Comparison of ENCODE assay signal across 8 cellular contexts in the genomic region with DNA sequence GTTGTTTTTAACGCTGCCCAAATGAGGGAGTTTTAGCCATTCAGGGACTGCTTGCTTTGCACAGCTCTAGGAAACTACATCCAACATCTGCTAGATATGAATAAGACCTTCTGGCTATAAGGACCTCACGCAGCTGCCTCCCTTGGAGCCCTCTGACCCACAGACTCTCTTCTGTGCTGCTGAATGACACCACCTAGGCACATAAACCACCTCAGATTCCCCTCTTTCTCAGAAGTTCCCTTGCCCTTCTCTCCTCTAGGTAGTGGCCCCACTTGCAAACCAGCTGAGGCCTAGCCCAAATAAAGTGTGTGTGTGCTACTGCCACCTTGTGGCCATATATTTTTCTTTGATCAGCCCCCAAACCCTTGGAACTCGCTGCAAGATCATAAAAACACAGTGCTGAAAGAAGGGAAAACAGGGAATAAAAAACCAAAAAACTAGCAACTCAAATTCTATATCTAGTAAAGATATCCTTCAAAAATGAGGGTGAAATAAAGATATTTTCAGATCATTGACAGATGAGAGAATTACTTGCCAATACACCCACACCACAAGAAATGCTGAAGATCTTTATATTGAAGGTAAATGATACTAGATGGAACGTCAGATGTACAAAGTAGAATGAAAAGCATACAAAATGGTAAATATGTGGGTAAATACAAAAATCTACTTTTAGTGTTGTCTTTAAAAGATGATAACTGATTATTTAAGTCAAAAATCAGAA.
DNase-seq lines count a peak whose midpoint lies in the region; ATAC-seq lines count a peak whose summit lies in the region.

No MANE protein-coding gene starts in this region.

- no peak overlapping the region for H3K27ac ChIP-seq in CD4-positive, alpha-beta memory T cell (ENCODE audit: low read depth, low read length)

- no peaks in the 10 kb centered on the region for H3K4me1 Mint-ChIP-seq in CD4-positive, alpha-beta memory T cell
- H3K4me1 Mint-ChIP-seq in activated T-cell treated with anti-CD3 and anti-CD28 coated beads, Interleukin-2, amount 50 U/mL, for 24 hours (ENCODE audit: low read depth): no peaks in the 10 kb centered on the region

- H3K9me3 Mint-ChIP-seq in CD4-positive, alpha-beta memory T cell: no peaks in the 10 kb centered on the region
- no peaks in the 10 kb centered on the region for H3K9me3 Mint-ChIP-seq in activated T-cell treated with anti-CD3 and anti-CD28 coated beads, Interleukin-2, amount 50 U/mL, for 24 hours

- no peak overlapping the region for H3K4me3 Mint-ChIP-seq in CD4-positive, alpha-beta memory T cell
- H3K4me3 Mint-ChIP-seq in activated T-cell treated with anti-CD3 and anti-CD28 coated beads, Interleukin-2, amount 50 U/mL, for 24 hours: no peak overlapping the region

- H3K4me1 ChIP-seq in CD4-positive, alpha-beta memory T cell (ENCODE audit: insufficient read depth, low read length): no peaks in the 10 kb centered on the region
- H3K4me1 ChIP-seq in NT2/D1 (ENCODE audit: insufficient read depth, insufficient read length): no peaks in the 10 kb centered on the region

- CTCF ChIA-PET in CD4-positive, alpha-beta memory T cell (lab: Charles Lee; ENCODE audit: partially characterized antibody): interaction anchor here (0.6 to 3.7 kb wide), 12 partner anchors 9 to 1701 kb away, joined by 3 to 21 read pairs (median 4); no protein-coding TSS in a partner anchor

- POLR2A ChIA-PET in CD4-positive, alpha-beta memory T cell (lab: Charles Lee; ENCODE audit: partially characterized antibody): no interaction called here

- peak; percentile 80 for ATAC-seq in GM18873 (IDR thresholded peaks at IDR 0.05; ENCODE audit: low FRiP score, unreplicated experiment)
- ATAC-seq in HG03045 (IDR thresholded peaks at IDR 0.05; ENCODE audit: unreplicated experiment): peak; percentile 79
- ATAC-seq in Right ventricle myocardium superior (ENCODE audit: poor library complexity): peak; percentile 69

- no peaks in the 10 kb centered on the region for H3K36me3 ChIP-seq in CD4-positive, alpha-beta memory T cell (ENCODE audit: insufficient read depth, low read length)
- H3K36me3 ChIP-seq in NT2/D1 (ENCODE audit: insufficient read depth, insufficient read length, low read length): no peaks in the 10 kb centered on the region

- no peak overlapping the region for H3K9ac ChIP-seq in NT2/D1 (ENCODE audit: insufficient read length, low read depth)

- H3K27me3 Mint-ChIP-seq in CD4-positive, alpha-beta memory T cell: no peaks in the 10 kb centered on the region
- H3K27me3 Mint-ChIP-seq in activated T-cell treated with anti-CD3 and anti-CD28 coated beads, Interleukin-2, amount 50 U/mL, for 24 hours: no peaks in the 10 kb centered on the region

- H3K36me3 Mint-ChIP-seq in CD4-positive, alpha-beta memory T cell: no peaks in the 10 kb centered on the region
- no peaks in the 10 kb centered on the region for H3K36me3 Mint-ChIP-seq in activated T-cell treated with anti-CD3 and anti-CD28 coated beads, Interleukin-2, amount 50 U/mL, for 24 hours (ENCODE audit: low read depth)

- intact Hi-C loops in CD4-positive, alpha-beta memory T cell (cut with micrococcal nuclease): loop anchor here (1.0 to 10.0 kb wide), 3 partner anchors 1032 to 1248 kb away; no protein-coding TSS in a partner anchor
- intact Hi-C loops in Right ventricle myocardium superior (cut with DNase I): no loop called here

- DNase-seq in CD4-positive, alpha-beta memory T cell: peak; percentile 35 to 42 (median 39)
- DNase-seq in NT2/D1 (ENCODE audit: low read depth, low spot score) (peak; percentile 28), Right ventricle myocardium superior (no peak), renal cortical epithelial cell (ENCODE audit: low read depth) (peak; percentile 31), NCI-H1105 treated with DMSO at 0.1 percent for 48 hours (lab: John Stamatoyannopoulos, UW) (no peak)
- peak; percentile 36 for DNase-seq in activated T-cell treated with anti-CD3 and anti-CD28 coated beads, Interleukin-2, amount 50 U/mL, for 24 hours

- H3K4me3 ChIP-seq in CD4-positive, alpha-beta memory T cell (ENCODE audit: low read length in 2 of 2): no peak overlapping the region
- no peak overlapping the region for H3K4me3 ChIP-seq in NT2/D1 (ENCODE audit: insufficient read length, low read depth)

- H3K27me3 ChIP-seq in CD4-positive, alpha-beta memory T cell (ENCODE audit: insufficient read depth, low read length): no peaks in the 10 kb centered on the region
- no peaks in the 10 kb centered on the region for H3K27me3 ChIP-seq in NT2/D1 (ENCODE audit: insufficient read depth, insufficient read length)

- no peak overlapping the region for H3K27ac Mint-ChIP-seq in CD4-positive, alpha-beta memory T cell
- no peak overlapping the region for H3K27ac Mint-ChIP-seq in activated T-cell treated with anti-CD3 and anti-CD28 coated beads, Interleukin-2, amount 50 U/mL, for 24 hours

- H3K9me3 ChIP-seq in CD4-positive, alpha-beta memory T cell (ENCODE audit: control insufficient read depth in 1 of 2, low read length in 2 of 2): no peaks in the 10 kb centered on the region
- H3K9me3 ChIP-seq in NT2/D1 (ENCODE audit: insufficient read depth, low read length): no peaks in the 10 kb centered on the region

Comparison
In these comparisons a context has a peak if more than half of its experiments do, and no peak if none do; other contexts are left out.
1. DNase-seq: peak in CD4-positive, alpha-beta memory T cell (5 of 5), NT2/D1 (single experiment), activated T-cell treated with anti-CD3 and anti-CD28 coated beads, Interleukin-2, amount 50 U/mL, for 24 hours (single experiment) and renal cortical epithelial cell (single experiment); none in Right ventricle myocardium superior (single experiment) and NCI-H1105 treated with DMSO at 0.1 percent for 48 hours (single experiment).
2. Peak in every context shown above with its lines, with median percentiles within 50 percentile points of each other: ATAC-seq.